21 cellular contexts compared by ENCODE assay signal in the genomic region with DNA sequence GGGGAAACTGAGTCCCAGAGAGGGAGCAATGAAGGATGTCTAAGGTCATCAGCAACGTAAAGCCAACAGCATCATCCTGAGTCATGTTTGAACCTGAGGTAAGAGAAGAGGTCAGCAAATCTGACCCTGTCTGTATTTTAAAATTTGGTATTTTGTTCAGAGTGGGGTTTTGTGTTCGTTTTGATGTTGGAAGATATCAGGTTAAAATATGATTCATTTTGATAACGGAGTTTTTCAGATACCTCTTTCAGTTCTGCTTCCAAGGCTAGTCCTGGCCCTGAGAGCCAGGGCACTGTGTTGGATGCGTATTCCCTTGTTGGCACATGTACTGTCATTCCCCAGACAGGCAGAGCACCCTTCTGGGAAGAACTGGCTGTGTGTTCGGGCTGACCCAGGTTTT.
DNase-seq lines count a peak whose midpoint lies in the region; ATAC-seq and TF ChIP-seq lines count a peak whose summit lies in the region.
"Had no signal": no experiment of that assay in that cellular context is flagged by ENCODE, and none has a peak within 500 bp of the region (broad histone marks: within the 10 kb centered on the region; RNA-seq: fewer than 3 reads in every experiment).

No MANE protein-coding gene starts in this region.

- intact Hi-C loops in Caco-2 (cut with micrococcal nuclease; ENCODE audit: unreplicated experiment) = loop anchor here (2.0 to 5.0 kb wide), 2 partner anchors 186 to 388 kb away; a partner anchor contains a TSS
- intact Hi-C loops in ascending aorta (cut with DNase I) = no loop called here

- H3K27ac Mint-ChIP-seq in Caco-2 (ENCODE audit: unreplicated experiment) (peak overlapping the region; percentile 82), mesothelial cell of epicardium (peak overlapping the region; percentile 94)
- H3K27ac Mint-ChIP-seq: CD8-positive, alpha-beta memory T cell had no signal

- peaks cover 35% of the 10 kb centered on the region for H3K4me1 Mint-ChIP-seq in Caco-2 (ENCODE audit: low read depth, unreplicated experiment)
- H3K4me1 Mint-ChIP-seq in mesothelial cell of epicardium = peaks cover 53% of the 10 kb centered on the region
- H3K4me1 Mint-ChIP-seq: CD8-positive, alpha-beta memory T cell had no signal

- H3K4me3 ChIP-seq in Caco-2 (ENCODE audit: low read depth, low read length) = no peak overlapping the region
- no peak overlapping the region for H3K4me3 ChIP-seq in HUES6 (ENCODE audit: low read depth, low read length)
- H3K4me3 ChIP-seq in ascending aorta = peak overlapping the region in 1 of 2 donors; percentile 31
- H3K4me3 ChIP-seq: GM23248 had no signal

- H3K4me1 ChIP-seq in Caco-2 = peaks cover 25% of the 10 kb centered on the region
- peaks cover 20% of the 10 kb centered on the region; the same call in 1 of the 2 replicates for H3K4me1 ChIP-seq in HUES6 (ENCODE audit: control insufficient read depth, insufficient read depth, low read length)
- peaks cover 0 to 9% of the 10 kb centered on the region in 2 donors for H3K4me1 ChIP-seq in ascending aorta

- CTCF ChIA-PET in Caco-2 (lab: Charles Lee) = interaction anchor here (1.5 kb wide), 1 partner anchor 291 kb away, joined by 3 read pairs; a partner anchor contains a TSS

- no peak for DNase-seq in Caco-2
- no peak for DNase-seq in ascending aorta (ENCODE audit: low spot score in 2 of 2)
- no peak for DNase-seq in mesothelial cell of epicardium (ENCODE audit: low spot score in 2 of 2, unreplicated experiment in 2 of 2)
- no peak for DNase-seq in midbrain (lab: John Stamatoyannopoulos, UW)
- DNase-seq in substantia nigra (lab: John Stamatoyannopoulos, UW) = no peak
- DNase-seq in GDM1 (lab: John Stamatoyannopoulos, UW) = no peak
- DNase-seq: CD8-positive, alpha-beta memory T cell; DMS53; GF-D8; Kasumi-1; MM.1S; NCI-H1092; NCI-H1436 treated with DMSO at 0.1 percent for 48 hours; NCI-H1930; NCI-H2227 treated with DMSO at 0.1 percent for 48 hours; NCI-H748 treated with DMSO at 0.1 percent for 48 hours had no signal

- H3K27me3 ChIP-seq in Caco-2 (replicated peaks; ENCODE audit: control insufficient read depth, insufficient read depth, low read length) (no peaks in the 10 kb centered on the region), HUES6 (ENCODE audit: control insufficient read depth, insufficient read depth, low read length) (no peaks in the 10 kb centered on the region), ascending aorta (no peaks in the 10 kb centered on the region)

- H3K36me3 Mint-ChIP-seq in Caco-2 (ENCODE audit: insufficient read depth, unreplicated experiment) (no peaks in the 10 kb centered on the region), mesothelial cell of epicardium (no peaks in the 10 kb centered on the region)
- H3K36me3 Mint-ChIP-seq: CD8-positive, alpha-beta memory T cell had no signal

- POLR2A ChIA-PET in Caco-2 (lab: Charles Lee) = no interaction called here

- ATAC-seq in HG03432 (IDR thresholded peaks at IDR 0.05; ENCODE audit: unreplicated experiment) = no peak
- ATAC-seq: Panc1 had no signal

- no peaks in the 10 kb centered on the region for H3K36me3 ChIP-seq in Caco-2 (ENCODE audit: control insufficient read depth, insufficient read depth, low read length)
- H3K36me3 ChIP-seq in HUES6 (ENCODE audit: control insufficient read depth, insufficient read depth, low read length) = no peaks in the 10 kb centered on the region
- H3K36me3 ChIP-seq in ascending aorta = no peaks in the 10 kb centered on the region

- no TSS peak for BruUV-seq in Caco-2 (replicated peaks; lab: Mats Ljungman, UMichigan)

- H3K9me3 ChIP-seq in Caco-2 (no peaks in the 10 kb centered on the region), HUES6 (ENCODE audit: control insufficient read depth, insufficient read depth, low read depth, low read length) (no peaks in the 10 kb centered on the region), ascending aorta (no peaks in the 10 kb centered on the region)

- H3K9me3 Mint-ChIP-seq in Caco-2 (ENCODE audit: unreplicated experiment) = no peaks in the 10 kb centered on the region
- H3K9me3 Mint-ChIP-seq in mesothelial cell of epicardium = no peaks in the 10 kb centered on the region

- H3K27me3 Mint-ChIP-seq in Caco-2 (ENCODE audit: insufficient read depth, unreplicated experiment) (no peaks in the 10 kb centered on the region), mesothelial cell of epicardium (ENCODE audit: low read depth) (no peaks in the 10 kb centered on the region)

- peak overlapping the region; percentile 55 for H3K9ac ChIP-seq in HUES6 (ENCODE audit: low read length)
- H3K9ac ChIP-seq: GM23248 had no signal

- TF ChIP-seq CTCF in Caco-2 (IDR thresholded peaks at IDR 0.05; ENCODE audit: insufficient read depth in 1 of 2, low read depth in 1 of 2, low read length in 1 of 2, severe bottlenecking in 1 of 2, unreplicated experiment in 1 of 2) (no peak), ascending aorta (IDR thresholded peaks at IDR 0.05) (no peak), mesothelial cell of epicardium (IDR thresholded peaks at IDR 0.05; ENCODE audit: unreplicated experiment) (no peak)

- H3K4me3 Mint-ChIP-seq in Caco-2 (ENCODE audit: unreplicated experiment) (peak overlapping the region; percentile 43), mesothelial cell of epicardium (no peak overlapping the region)
- H3K4me3 Mint-ChIP-seq: CD8-positive, alpha-beta memory T cell had no signal

- H3K27ac ChIP-seq in HUES6 (ENCODE audit: low read depth, low read length) (peak overlapping the region; percentile 76; the same call in 1 of the 2 replicates), ascending aorta (peak overlapping the region; percentile 22 to 60), substantia nigra (ENCODE audit: low read depth, low read length, poor library complexity, severe bottlenecking) (no peak overlapping the region)
- H3K27ac ChIP-seq: C4-2B, GM23248 had no signal
